Comparison of ENCODE assay signal across 12 cellular contexts in genomic region chr14:103849151-103850013, GRCh38. TPM values are rescaled to one million over a fixed set of nuclear protein-coding genes. Genes with fewer than 3 reads are reported as not detected.
DNase-seq lines count a peak whose midpoint lies in the region; ATAC-seq and TF ChIP-seq lines count a peak whose summit lies in the region.
"Had no signal": no experiment of that assay in that cellular context is flagged by ENCODE, and none has a peak within 500 bp of the region (broad histone marks: within the 10 kb centered on the region; RNA-seq: fewer than 3 reads in every experiment).

No MANE protein-coding gene starts in this region.

- H3K4me1 Mint-ChIP-seq in activated naive CD4-positive, alpha-beta T cell treated with anti-CD3 and anti-CD28 coated beads, Interleukin-2, amount 50 U/mL, for 24 hours = peaks cover 14% of the 10 kb centered on the region

- no peak overlapping the region for H3K4ac ChIP-seq in mesenchymal stem cell (ENCODE audit: low read depth in 1 of 2, low read length in 2 of 2)

- H3K18ac ChIP-seq in mesenchymal stem cell (ENCODE audit: low read depth in 1 of 2, low read length in 2 of 2) = no peak overlapping the region

- no peak overlapping the region for H2AFZ ChIP-seq in mesenchymal stem cell (ENCODE audit: low read depth, low read length)

- TF ChIP-seq POLR2A in testis (IDR thresholded peaks at IDR 0.05) = no peak

- no peak overlapping the region for H2AK5ac ChIP-seq in mesenchymal stem cell (ENCODE audit: low read length, severe bottlenecking)

- H3K27me3 ChIP-seq in ascending aorta (no peaks in the 10 kb centered on the region), mesenchymal stem cell (ENCODE audit: control insufficient read depth in 1 of 2, insufficient read depth in 1 of 2, low read length in 2 of 2) (peaks cover 7 to 43% of the 10 kb centered on the region in 2 experiments), testis (no peaks in the 10 kb centered on the region), tibial artery (no peaks in the 10 kb centered on the region)
- H3K27me3 ChIP-seq: thyroid gland had no signal

- H3K36me3 ChIP-seq in ascending aorta = no peaks in the 10 kb centered on the region
- H3K36me3 ChIP-seq in mesenchymal stem cell (ENCODE audit: control insufficient read depth in 1 of 2, insufficient read depth in 2 of 2, low read depth in 1 of 2, low read length in 2 of 2) = no peaks in the 10 kb centered on the region
- H3K36me3 ChIP-seq in testis (ENCODE audit: low read depth, missing control alignments) = no peaks in the 10 kb centered on the region
- H3K36me3 ChIP-seq in tibial artery = no peaks in the 10 kb centered on the region
- H3K36me3 ChIP-seq: thyroid gland had no signal

- peak overlapping the region; percentile 80 for H3K4me3 Mint-ChIP-seq in activated naive CD4-positive, alpha-beta T cell treated with anti-CD3 and anti-CD28 coated beads, Interleukin-2, amount 50 U/mL, for 24 hours

- peaks cover 7 to 10% of the 10 kb centered on the region in 2 donors for H3K4me1 ChIP-seq in ascending aorta
- H3K4me1 ChIP-seq in mesenchymal stem cell (ENCODE audit: control insufficient read depth, insufficient read depth, low read depth, low read length) = peaks cover 14% of the 10 kb centered on the region
- peaks cover 25% of the 10 kb centered on the region for H3K4me1 ChIP-seq in testis
- peaks cover 0 to 21% (median 14%) of the 10 kb centered on the region in 4 donors for H3K4me1 ChIP-seq in tibial artery

- H3K27ac Mint-ChIP-seq in activated naive CD4-positive, alpha-beta T cell treated with anti-CD3 and anti-CD28 coated beads, Interleukin-2, amount 50 U/mL, for 24 hours = no peak overlapping the region

- H3K4me3 ChIP-seq in ascending aorta (no peak overlapping the region), mesenchymal stem cell (ENCODE audit: insufficient read depth in 1 of 2, low read depth in 1 of 2, low read length in 2 of 2) (no peak overlapping the region), testis (no peak overlapping the region), tibial artery (no peak overlapping the region)

- TF ChIP-seq CTCF in ascending aorta (IDR thresholded peaks at IDR 0.05) (no peak), testis (IDR thresholded peaks at IDR 0.05) (no peak), tibial artery (IDR thresholded peaks at IDR 0.05) (no peak)

- DNase-seq in activated naive CD4-positive, alpha-beta T cell treated with Interleukin-2 at 50 U/mL for 16 hours = no peak
- no peak for DNase-seq in ascending aorta (ENCODE audit: low spot score in 2 of 2)
- DNase-seq in mesenchymal stem cell = no peak
- DNase-seq in testis = no peak
- DNase-seq in tibial artery = no peak
- DNase-seq in amniotic stem cell (lab: John Stamatoyannopoulos, UW) = no peak
- DNase-seq: EL, KBM-7, NCI-H2081 had no signal

- H3K23ac ChIP-seq in mesenchymal stem cell (ENCODE audit: low read length in 2 of 2) = no peak overlapping the region

- no peak overlapping the region for H2BK5ac ChIP-seq in mesenchymal stem cell (ENCODE audit: low read depth, low read length, poor library complexity, severe bottlenecking)

- H3K4me2 ChIP-seq in mesenchymal stem cell (ENCODE audit: low read length, poor library complexity, severe bottlenecking) = no peak overlapping the region

- no peak overlapping the region for H2BK120ac ChIP-seq in mesenchymal stem cell (ENCODE audit: low read depth, low read length)

- no peaks in the 10 kb centered on the region for H3K9me3 Mint-ChIP-seq in activated naive CD4-positive, alpha-beta T cell treated with anti-CD3 and anti-CD28 coated beads, Interleukin-2, amount 50 U/mL, for 24 hours

- H3K9me3 ChIP-seq in ascending aorta = no peaks in the 10 kb centered on the region
- no peaks in the 10 kb centered on the region for H3K9me3 ChIP-seq in mesenchymal stem cell (ENCODE audit: control insufficient read depth, low read length)
- H3K9me3 ChIP-seq in testis = no peaks in the 10 kb centered on the region
- H3K9me3 ChIP-seq in tibial artery = no peaks in the 10 kb centered on the region
- H3K9me3 ChIP-seq: thyroid gland had no signal

- H3K79me1 ChIP-seq in mesenchymal stem cell (replicated peaks; ENCODE audit: low read length, poor library complexity, severe bottlenecking) = peaks cover 5% of the 10 kb centered on the region

- H3K36me3 Mint-ChIP-seq in activated naive CD4-positive, alpha-beta T cell treated with anti-CD3 and anti-CD28 coated beads, Interleukin-2, amount 50 U/mL, for 24 hours = no peaks in the 10 kb centered on the region

- no peak overlapping the region for H2BK15ac ChIP-seq in mesenchymal stem cell (ENCODE audit: low read depth, poor library complexity, severe bottlenecking)

- H3K9ac ChIP-seq in mesenchymal stem cell (ENCODE audit: low read length) = no peak overlapping the region

- H4K8ac ChIP-seq in mesenchymal stem cell (ENCODE audit: low read length) = no peak overlapping the region

- H4K91ac ChIP-seq in mesenchymal stem cell (ENCODE audit: low read length) = peak overlapping the region; percentile 3

- ATAC-seq in HG03521 (IDR thresholded peaks at IDR 0.05; ENCODE audit: unreplicated experiment) = no peak

- 83% methylated on average over 10 of the region's 15 CpGs for WGBS in mesenchymal stem cell
- 82 to 90% methylated on average over 15 of the region's 15 CpGs for WGBS in testis, 2 donors

- intact Hi-C loops in ascending aorta (cut with DNase I) (loop anchor here (5.0 to 10.0 kb wide), 3 partner anchors 127 to 1455 kb away; partner anchors contain the start of gene BRF1), testis (cut with DNase I; ENCODE audit: low total_unique reads) (no loop called here), tibial artery (cut with DNase I; ENCODE audit: low total_unique reads) (loop anchor here (5.0 kb wide), 1 partner anchor 73 kb away; a partner anchor contains a TSS)

- H3K27ac ChIP-seq in ascending aorta (peak overlapping the region; percentile 64 to 77), mesenchymal stem cell (ENCODE audit: low read length, poor library complexity, severe bottlenecking) (no peak overlapping the region), testis (peak overlapping the region; percentile 83 to 89), tibial artery (peak overlapping the region in 1 of 2 donors; percentile 79)

- H3K27me3 Mint-ChIP-seq in activated naive CD4-positive, alpha-beta T cell treated with anti-CD3 and anti-CD28 coated beads, Interleukin-2, amount 50 U/mL, for 24 hours = no peaks in the 10 kb centered on the region

- no peak overlapping the region for H3K14ac ChIP-seq in mesenchymal stem cell (ENCODE audit: low read length in 2 of 2)

- H2BK12ac ChIP-seq in mesenchymal stem cell (ENCODE audit: low read length in 2 of 2) = no peak overlapping the region

RNA-seq across cellular contexts. Expression of gene PPP1R13B, which starts 2.0 kb away (rescaled TPM):
- total RNA-seq in ascending aorta (32.7 TPM), testis (10 to 100 TPM; 73.1 to 82.4 TPM)
- 1.2 TPM for polyA plus RNA-seq in mesenchymal stem cell (2013, experiment 1 of 2)
- polyA plus RNA-seq in mesenchymal stem cell (2013, experiment 2 of 2) = 0.86 TPM
- 89.2 TPM for polyA plus RNA-seq in testis (ENCODE audit: insufficient read depth, low read depth, low replicate concordance)
